10 cellular contexts compared by ENCODE assay signal in the genomic region with DNA sequence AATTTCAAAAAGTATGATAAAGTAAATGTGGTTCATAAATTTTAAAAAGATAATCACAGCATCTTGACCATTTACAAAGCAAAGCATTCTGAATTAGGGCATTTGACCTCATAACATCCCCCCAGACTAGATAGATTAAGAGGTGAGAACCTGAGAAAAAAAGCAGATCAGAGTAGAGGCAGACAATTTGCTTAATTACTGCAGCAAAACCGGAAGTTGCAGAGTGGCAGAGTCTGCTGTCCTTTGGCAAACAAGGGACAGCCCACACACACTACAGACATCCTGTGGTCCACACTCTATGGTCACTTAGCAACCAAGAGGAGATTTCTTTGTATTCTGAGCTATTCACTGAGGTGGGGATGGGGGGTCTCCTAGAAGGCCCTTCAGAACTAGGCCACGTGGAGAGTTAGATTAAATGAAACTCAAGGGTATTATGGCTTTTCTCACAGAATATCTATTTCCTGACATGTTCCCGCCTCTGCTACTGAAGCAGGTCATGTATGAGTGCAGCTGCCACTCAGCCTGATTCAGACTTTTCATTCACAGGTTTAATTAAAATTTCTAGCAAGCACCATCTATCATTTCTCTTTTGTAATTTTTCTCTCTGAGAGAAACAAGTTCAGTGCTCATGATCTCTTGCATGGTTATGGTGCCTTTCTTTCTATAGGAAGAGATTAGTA. TPM values are rescaled to one million over a fixed set of nuclear protein-coding genes. Genes with fewer than 3 reads are reported as not detected.
A peak's percentile ranks its signal among the peaks of the same experiment; 100 is the strongest.
DNase-seq lines count a peak whose midpoint lies in the region; ATAC-seq lines count a peak whose summit lies in the region.
"Had no signal": no experiment of that assay in that cellular context is flagged by ENCODE, and none has a peak within 500 bp of the region (broad histone marks: within the 10 kb centered on the region; RNA-seq: fewer than 3 reads in every experiment).

No MANE protein-coding gene starts in this region.

- intact Hi-C loops in activated T-helper 2 cell treated with anti-CD3 and anti-CD28 coated beads, Interferon-gamma antibody, Interleukin-2, Interleukin-4, amounts not matched to agents 10 μg/mL and 5 μg/mL and 100 μg/mL, durations not matched to agents 14 hours and 24 hours and 36 hours (cut with micrococcal nuclease), result no loop called here

- H3K27me3 Mint-ChIP-seq in activated T-helper 2 cell treated with anti-CD3 and anti-CD28 coated beads, Interferon-gamma antibody, Interleukin-2, Interleukin-4, amounts not matched to agents 10 μg/mL and 5 μg/mL and 100 μg/mL, durations not matched to agents 14 hours and 24 hours and 36 hours (ENCODE audit: low read depth), result no peaks in the 10 kb centered on the region

- no peaks in the 10 kb centered on the region for H3K36me3 Mint-ChIP-seq in activated T-helper 2 cell treated with anti-CD3 and anti-CD28 coated beads, Interferon-gamma antibody, Interleukin-2, Interleukin-4, amounts not matched to agents 10 μg/mL and 5 μg/mL and 100 μg/mL, durations not matched to agents 14 hours and 24 hours and 36 hours (ENCODE audit: low read depth)

- H3K4me1 Mint-ChIP-seq in activated T-helper 2 cell treated with anti-CD3 and anti-CD28 coated beads, Interferon-gamma antibody, Interleukin-2, Interleukin-4, amounts not matched to agents 10 μg/mL and 5 μg/mL and 100 μg/mL, durations not matched to agents 14 hours and 24 hours and 36 hours (ENCODE audit: low read depth), result peaks cover 2% of the 10 kb centered on the region

- peak; percentile 7 for DNase-seq in iPS-NIHi7 (ENCODE audit: extremely low spot score)
- DNase-seq in SIG-M5 (lab: John Stamatoyannopoulos, UW), result no peak
- DNase-seq in NCI-H1048 (lab: John Stamatoyannopoulos, UW), result no peak
- no peak for DNase-seq in NCI-H1436 treated with DMSO at 0.1 percent for 48 hours (lab: John Stamatoyannopoulos, UW)
- DNase-seq in activated T-helper 2 cell treated with anti-CD3 and anti-CD28 coated beads, Interferon-gamma antibody, Interleukin-2, Interleukin-4, amounts not matched to agents 10 μg/mL and 5 μg/mL and 100 μg/mL, durations not matched to agents 14 hours and 24 hours and 36 hours (ENCODE audit: low spot score), result no peak
- DNase-seq: left lung, NCI-H524 had no signal

- ATAC-seq in GM18861 (IDR thresholded peaks at IDR 0.05; ENCODE audit: unreplicated experiment), result peak; percentile 95
- peak; percentile 93 for ATAC-seq in GM21619 (IDR thresholded peaks at IDR 0.05; ENCODE audit: unreplicated experiment)
- ATAC-seq in HG03457 (IDR thresholded peaks at IDR 0.05; ENCODE audit: unreplicated experiment), result peak; percentile 93
- ATAC-seq: left lung had no signal

- no peak overlapping the region for H3K27ac Mint-ChIP-seq in activated T-helper 2 cell treated with anti-CD3 and anti-CD28 coated beads, Interferon-gamma antibody, Interleukin-2, Interleukin-4, amounts not matched to agents 10 μg/mL and 5 μg/mL and 100 μg/mL, durations not matched to agents 14 hours and 24 hours and 36 hours

- H3K9me3 Mint-ChIP-seq in activated T-helper 2 cell treated with anti-CD3 and anti-CD28 coated beads, Interferon-gamma antibody, Interleukin-2, Interleukin-4, amounts not matched to agents 10 μg/mL and 5 μg/mL and 100 μg/mL, durations not matched to agents 14 hours and 24 hours and 36 hours, result no peaks in the 10 kb centered on the region

- no peak overlapping the region for H3K4me3 Mint-ChIP-seq in activated T-helper 2 cell treated with anti-CD3 and anti-CD28 coated beads, Interferon-gamma antibody, Interleukin-2, Interleukin-4, amounts not matched to agents 10 μg/mL and 5 μg/mL and 100 μg/mL, durations not matched to agents 14 hours and 24 hours and 36 hours (ENCODE audit: low read depth)

RNA-seq across cellular contexts. Expression of a gene that starts 48.5 kb away (rescaled TPM):
- 42.3 and 43.1 TPM in 2 replicates for total RNA-seq in activated T-helper 2 cell treated with anti-CD3 and anti-CD28 coated beads, Interferon-gamma antibody, Interleukin-2, Interleukin-4, amounts not matched to agents 10 μg/mL and 5 μg/mL and 100 μg/mL, durations not matched to agents 14 hours and 24 hours and 36 hours
